8 cellular contexts compared by ENCODE assay signal in the genomic region with DNA sequence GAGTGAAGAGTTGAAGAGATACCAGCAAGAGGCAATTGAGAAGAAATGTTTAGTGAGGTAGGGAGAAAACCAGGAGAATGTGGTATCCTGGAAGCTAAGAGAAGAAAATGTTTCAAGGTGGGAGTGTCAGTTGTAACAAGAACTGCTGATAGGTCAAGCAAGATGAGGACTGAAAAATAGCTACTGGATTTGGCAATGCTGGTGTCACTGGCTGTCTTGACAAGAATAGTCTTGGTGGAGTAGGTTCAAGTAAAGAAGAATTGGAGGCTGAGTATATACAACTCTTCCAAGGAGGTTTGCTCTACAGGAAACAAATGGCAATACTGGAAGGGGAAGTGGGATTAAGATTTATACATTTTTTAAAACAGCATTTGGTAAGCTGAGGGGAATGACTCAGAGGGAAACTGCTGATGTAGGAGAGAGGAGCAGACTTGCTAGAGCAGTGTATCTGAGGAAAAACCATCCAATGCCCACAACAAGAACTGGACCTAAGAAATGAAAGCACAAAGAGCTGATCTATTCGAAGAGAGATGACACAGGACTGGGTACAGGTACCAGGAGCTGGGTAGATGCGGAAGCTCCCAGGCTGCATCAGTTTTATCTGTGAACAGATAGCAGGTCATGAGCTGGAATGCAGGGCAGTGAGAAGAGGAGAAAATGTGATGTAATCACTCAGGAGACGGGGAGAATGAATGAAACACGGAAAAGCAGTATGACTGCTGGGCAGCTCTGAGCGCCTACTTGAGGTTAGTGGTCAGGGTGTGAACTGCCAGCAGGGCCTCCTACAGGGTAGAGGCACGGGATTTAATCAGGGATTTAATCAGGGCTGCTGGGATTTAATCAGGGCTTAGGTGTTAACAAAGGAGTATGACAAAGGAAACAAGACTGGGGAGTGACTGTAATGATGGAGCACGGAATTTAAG. TPM values are rescaled to one million over a fixed set of nuclear protein-coding genes. Genes with fewer than 3 reads are reported as not detected.
DNase-seq lines count a peak whose midpoint lies in the region; ATAC-seq and TF ChIP-seq lines count a peak whose summit lies in the region.

No MANE protein-coding gene starts in this region.

- H3K4me1 ChIP-seq in BLaER1 treated with 17β-estradiol and CSF1 and Interleukin-3, amounts not matched to agents 10 nM and 100 nM: peaks cover 0 to 49% (median 19%) of the 10 kb centered on the region in 10 experiments; a peak in 13 of 20 replicates
- no peaks in the 10 kb centered on the region for H3K4me1 ChIP-seq in CD8-positive, alpha-beta T cell (ENCODE audit: insufficient read depth, low read length)

- H3K9ac ChIP-seq in BLaER1 treated with 17β-estradiol and CSF1 and Interleukin-3, amounts not matched to agents 10 nM and 100 nM: peak overlapping the region in 6 of 11 experiments; percentile 33 to 79 (median 70); a peak in 12 of 22 replicates

- peaks cover 71 to 100% (median 96%) of the 10 kb centered on the region in 11 experiments for H3K36me3 ChIP-seq in BLaER1 treated with 17β-estradiol and CSF1 and Interleukin-3, amounts not matched to agents 10 nM and 100 nM
- peaks cover 48% of the 10 kb centered on the region for H3K36me3 ChIP-seq in CD8-positive, alpha-beta T cell (ENCODE audit: insufficient read depth, low read length)

- no peak overlapping the region for H3K27ac Mint-ChIP-seq in CD8-positive, alpha-beta T cell

- ATAC-seq in CD8-positive, alpha-beta T cell: no peak

- POLR2A ChIA-PET in CD8-positive, alpha-beta T cell (lab: Charles Lee): interaction anchor here (0.6 kb wide), 1 partner anchor 89 kb away, joined by 3 read pairs; no protein-coding TSS in a partner anchor

- no peaks in the 10 kb centered on the region for H3K9me3 ChIP-seq in BLaER1 treated with 17β-estradiol and CSF1 and Interleukin-3, amounts not matched to agents 10 nM and 100 nM (replicated peaks in 1 of 11)
- no peaks in the 10 kb centered on the region for H3K9me3 ChIP-seq in CD8-positive, alpha-beta T cell (ENCODE audit: low read length)

- intact Hi-C loops in CD8-positive, alpha-beta T cell (cut with DNase I, micrococcal nuclease): loop anchor here (2.0 to 5.0 kb wide), 3 partner anchors 38 to 377 kb away; partner anchors contain the start of gene GLUD1 (in 1 of the 2)

- peak overlapping the region in 4 of 10 experiments; percentile 29 to 46 (median 43); a peak in 7 of 20 replicates for H3K4me3 ChIP-seq in BLaER1 treated with 17β-estradiol and CSF1 and Interleukin-3, amounts not matched to agents 10 nM and 100 nM
- no peak overlapping the region for H3K4me3 ChIP-seq in CD8-positive, alpha-beta T cell (ENCODE audit: low read depth, low read length)

- H3K9me3 Mint-ChIP-seq in CD8-positive, alpha-beta T cell: no peaks in the 10 kb centered on the region

- in situ Hi-C loops in KBM-7 (cut with MboI; ENCODE audit: low pct_unique_long_range_greater_than_20kb, low sequenced_read_pairs): no loop called here

- peaks cover 0 to 10% (median 0%) of the 10 kb centered on the region in 11 experiments; a peak in 7 of 22 replicates for H4K20me1 ChIP-seq in BLaER1 treated with 17β-estradiol and CSF1 and Interleukin-3, amounts not matched to agents 10 nM and 100 nM

- peak overlapping the region in 7 of 11 experiments; percentile 33 to 98 (median 83); a peak in 14 of 22 replicates for H3K4me2 ChIP-seq in BLaER1 treated with 17β-estradiol and CSF1 and Interleukin-3, amounts not matched to agents 10 nM and 100 nM

- H3K27me3 Mint-ChIP-seq in CD8-positive, alpha-beta T cell (ENCODE audit: low read depth): no peaks in the 10 kb centered on the region

- H3K36me3 Mint-ChIP-seq in CD8-positive, alpha-beta T cell: peaks cover 63% of the 10 kb centered on the region

- H3K27ac ChIP-seq in BLaER1 treated with 17β-estradiol and CSF1 and Interleukin-3, amounts not matched to agents 10 nM and 100 nM: peak overlapping the region in 8 of 11 experiments; percentile 36 to 88 (median 75); a peak in 16 of 22 replicates
- H3K27ac ChIP-seq in CD8-positive, alpha-beta T cell (ENCODE audit: low read depth, low read length): no peak overlapping the region

- CTCF ChIA-PET in CD8-positive, alpha-beta T cell (lab: Charles Lee): no interaction called here

- no peak overlapping the region for H3K4me3 Mint-ChIP-seq in CD8-positive, alpha-beta T cell

- no peaks in the 10 kb centered on the region for H3K4me1 Mint-ChIP-seq in CD8-positive, alpha-beta T cell (ENCODE audit: low read depth)

- no peak for TF ChIP-seq CTCF in CD8-positive, alpha-beta T cell (IDR thresholded peaks at IDR 0.05)

- DNase-seq in KBM-7: peak; percentile 59
- peak; percentile 40 for DNase-seq in dermis blood vessel endothelial cell
- peak; percentile 53 for DNase-seq in myocyte (ENCODE audit: low read depth)
- DNase-seq in CD8-positive, alpha-beta T cell: no peak
- no peak for DNase-seq in DMS114 treated with DMSO at 0.1 percent for 48 hours (lab: John Stamatoyannopoulos, UW; ENCODE audit: unreplicated experiment)
- no peak for DNase-seq in epidermal melanocyte (ENCODE audit: insufficient read length, low spot score)
- no peak for DNase-seq in NCI-H187 (lab: John Stamatoyannopoulos, UW)

- no peaks in the 10 kb centered on the region for H3K27me3 ChIP-seq in BLaER1 treated with 17β-estradiol and CSF1 and Interleukin-3, amounts not matched to agents 10 nM and 100 nM
- no peaks in the 10 kb centered on the region for H3K27me3 ChIP-seq in CD8-positive, alpha-beta T cell (ENCODE audit: insufficient read depth, low read length)

RNA-seq across cellular contexts. Expression of gene FAM25A, which starts 34.5 kb away (rescaled TPM):
- total RNA-seq in dermis blood vessel endothelial cell (not detected in 2 replicates), myocyte (not detected in 2 replicates)
- polyA plus RNA-seq in myocyte (2012): not detected
- not detected for total RNA-seq in CD8-positive, alpha-beta T cell

RNA-seq across cellular contexts. Expression of gene GLUD1, which starts 40.0 kb away (rescaled TPM):
- 207 and 216 TPM in 2 replicates for total RNA-seq in dermis blood vessel endothelial cell
- total RNA-seq in myocyte: 107 and 118 TPM in 2 replicates
- polyA plus RNA-seq in myocyte (2012): 59.0 TPM
- total RNA-seq in CD8-positive, alpha-beta T cell: 10 to 100 TPM; 69.5 to 70.5 TPM

RNA-seq across cellular contexts. Expression of gene SHLD2, which starts 40.4 kb away (rescaled TPM):
- total RNA-seq in dermis blood vessel endothelial cell (25.9 and 36.2 TPM in 2 replicates), myocyte (22.2 and 26.4 TPM in 2 replicates)
- 7.3 TPM for polyA plus RNA-seq in myocyte (2012)
- total RNA-seq in CD8-positive, alpha-beta T cell: 10 to 100 TPM; 16.3 to 16.6 TPM

Comparison
In these comparisons a context has a peak if more than half of its experiments do, and no peak if none do; other contexts are left out.
1. DNase-seq: peak in KBM-7 (single experiment), dermis blood vessel endothelial cell (single experiment) and myocyte (single experiment); none in CD8-positive, alpha-beta T cell (0 of 7), DMS114 treated with DMSO at 0.1 percent for 48 hours (single experiment), epidermal melanocyte (single experiment) and NCI-H187 (0 of 2).